8 cellular contexts compared by ENCODE assay signal in the genomic region with DNA sequence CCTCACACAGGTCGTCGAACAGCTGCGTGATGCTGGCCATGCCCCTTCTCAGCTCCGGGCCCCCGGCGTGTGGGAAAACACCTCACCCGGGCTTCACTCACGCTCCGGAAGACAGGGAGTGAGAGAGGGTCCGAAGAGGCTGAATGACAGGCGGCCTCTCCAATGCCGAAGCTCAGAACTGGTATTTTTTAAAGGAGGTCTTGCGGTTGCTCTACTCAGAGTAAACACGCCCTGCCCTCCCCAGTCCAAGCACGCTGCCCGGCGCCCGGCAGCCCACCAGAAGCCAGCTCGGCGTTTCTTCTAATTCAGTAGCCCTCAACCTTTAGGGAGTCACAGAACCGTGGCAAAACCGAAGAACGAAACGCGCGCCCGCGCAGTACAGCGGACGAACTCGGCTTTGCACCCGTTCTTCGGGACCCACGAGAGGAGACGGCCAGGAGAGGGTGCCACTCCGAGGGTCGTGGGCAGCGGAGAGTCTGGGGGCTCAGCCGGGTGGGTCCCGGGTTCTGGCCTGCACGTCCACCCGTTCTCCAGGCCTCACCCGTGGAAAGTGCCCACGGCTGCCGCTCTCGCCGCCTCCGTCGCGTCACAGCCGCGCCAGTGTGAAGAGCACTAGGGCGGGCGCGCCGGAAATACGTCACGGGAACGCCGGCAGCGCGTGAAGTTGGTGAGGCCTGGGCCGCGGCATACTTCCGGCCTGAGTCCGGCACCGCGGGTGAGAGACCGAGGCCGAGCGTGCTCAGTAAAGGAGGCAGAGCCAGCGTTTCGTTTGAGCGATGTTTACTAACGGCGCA. TPM values are rescaled to one million over a fixed set of nuclear protein-coding genes. Genes with fewer than 3 reads are reported as not detected.
DNase-seq lines count a peak whose midpoint lies in the region; ATAC-seq and TF ChIP-seq lines count a peak whose summit lies in the region.

A gene with protein sequence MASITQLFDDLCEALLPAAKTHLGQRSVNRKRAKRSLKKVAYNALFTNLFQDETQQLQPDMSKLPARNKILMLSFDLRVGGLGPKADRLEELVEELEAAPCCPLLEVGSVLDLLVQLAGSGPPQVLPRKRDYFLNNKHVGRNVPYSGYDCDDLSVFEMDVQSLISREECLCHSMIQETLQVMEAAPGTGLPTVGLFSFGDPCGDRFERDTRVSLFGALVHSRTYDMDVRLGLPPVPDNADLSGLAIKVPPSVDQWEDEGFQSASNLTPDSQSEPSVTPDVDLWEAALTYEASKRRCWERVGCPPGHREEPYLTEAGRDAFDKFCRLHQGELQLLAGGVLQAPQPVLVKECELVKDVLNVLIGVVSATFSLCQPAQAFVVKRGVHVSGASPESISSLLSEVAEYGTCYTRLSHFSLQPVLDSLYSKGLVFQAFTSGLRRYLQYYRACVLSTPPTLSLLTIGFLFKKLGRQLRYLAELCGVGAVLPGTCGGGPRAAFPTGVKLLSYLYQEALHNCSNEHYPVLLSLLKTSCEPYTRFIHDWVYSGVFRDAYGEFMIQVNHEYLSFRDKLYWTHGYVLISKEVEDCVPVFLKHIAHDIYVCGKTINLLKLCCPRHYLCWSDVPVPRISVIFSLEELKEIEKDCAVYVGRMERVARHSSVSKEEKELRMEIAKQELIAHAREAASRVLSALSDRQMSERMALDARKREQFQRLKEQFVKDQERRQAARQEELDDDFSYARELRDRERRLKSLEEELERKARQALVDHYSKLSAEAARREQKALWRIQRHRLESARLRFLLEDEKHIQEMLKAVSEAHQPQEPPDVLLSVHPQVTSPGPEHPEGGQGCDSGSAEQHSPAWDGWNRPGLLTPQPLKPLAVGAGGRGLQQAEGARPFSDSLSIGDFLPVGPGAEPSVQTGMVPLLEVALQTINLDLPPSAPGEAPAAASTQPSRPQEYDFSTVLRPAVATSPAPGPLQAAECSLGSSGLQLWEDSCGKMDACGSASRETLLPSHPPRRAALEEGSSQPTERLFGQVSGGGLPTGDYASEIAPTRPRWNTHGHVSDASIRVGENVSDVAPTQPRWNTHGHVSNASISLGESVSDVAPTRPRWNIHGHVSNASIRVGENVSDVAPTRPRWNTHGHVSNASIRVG (N-terminal part only) (minus strand): TSS at position 604 of the 794 bp plus-strand sequence. CDS start 564 bp downstream, at position 40.

- H3K4me3 ChIP-seq in heart left ventricle (peak within 1 kb of the TSS; percentile 51 to 99 (median 88)), upper lobe of left lung (peak within 1 kb of the TSS; percentile 84 to 99 (median 94))

- peaks cover 42 to 49% (median 44%) of the 10 kb centered on the region in 3 donors for H3K4me1 Mint-ChIP-seq in T-cell

- peak; percentile 48 for ATAC-seq in HG02610 (IDR thresholded peaks at IDR 0.05; ENCODE audit: unreplicated experiment)
- peak; percentile 82 to 85 (median 84) for ATAC-seq in T-cell (replicated peaks in 1 of 4)
- peak; percentile 88 to 96 (median 93) for ATAC-seq in heart left ventricle
- peak; percentile 92 to 97 for ATAC-seq in upper lobe of left lung (ENCODE audit: low FRiP score in 2 of 2)

- H3K4me3 Mint-ChIP-seq in T-cell: peak within 1 kb of the TSS; percentile 91 to 97 (median 95)

- H3K27me3 ChIP-seq in heart left ventricle (no peaks in the 10 kb centered on the region), upper lobe of left lung (no peaks in the 10 kb centered on the region)

- H3K9me3 Mint-ChIP-seq in T-cell: no peaks in the 10 kb centered on the region

- H3K36me3 ChIP-seq in heart left ventricle: peaks cover 0 to 38% (median 14%) of the 10 kb centered on the region in 9 donors
- peaks cover 3 to 39% (median 26%) of the 10 kb centered on the region in 4 donors for H3K36me3 ChIP-seq in upper lobe of left lung

- CTCF ChIA-PET in GM10248 (lab: Yijun Ruan, JAX): interaction anchor here (0.9 to 3.6 kb wide), 14 partner anchors 14 to 447 kb away, joined by 3 to 13 read pairs (median 3); no protein-coding TSS in a partner anchor
- CTCF ChIA-PET in T-cell (lab: Charles Lee): interaction anchor here (0.6 to 1.3 kb wide), 5 partner anchors 48 to 376 kb away, joined by 3 to 8 read pairs (median 4); a partner anchor contains a TSS

- intact Hi-C loops in heart left ventricle (cut with DNase I) (loop anchor here in 6 of 10 donors (2.0 to 10.0 kb wide), 5 partner anchors 98 to 370 kb away; a partner anchor contains a TSS), posterior vena cava (cut with DNase I) (loop anchor here in 1 of 2 donors (5.0 to 10.0 kb wide), 2 partner anchors 230 to 282 kb away; a partner anchor contains a TSS)

- peak in 1 of 4 donors; percentile 81 for TF ChIP-seq EP300 in upper lobe of left lung (IDR thresholded peaks at IDR 0.05)

- H3K27ac ChIP-seq in adipose tissue (ENCODE audit: low read depth, low read length) (peak within 1 kb of the TSS; percentile 91), heart left ventricle (peak within 1 kb of the TSS; percentile 72 to 96 (median 88)), upper lobe of left lung (peak within 1 kb of the TSS; percentile 91 to 97 (median 95))

- H3K9me3 ChIP-seq in heart left ventricle: no peaks in the 10 kb centered on the region
- no peaks in the 10 kb centered on the region for H3K9me3 ChIP-seq in upper lobe of left lung

- no peaks in the 10 kb centered on the region for H3K27me3 Mint-ChIP-seq in T-cell

- TF ChIP-seq POLR2A in heart left ventricle (IDR thresholded peaks at IDR 0.05) (peak in 1 of 2 donors; percentile 81), upper lobe of left lung (IDR thresholded peaks at IDR 0.05) (peak in 3 of 4 donors; percentile 66 to 91 (median 82))

- DNase-seq in GM10248 (ENCODE audit: extremely low spot score) (peak; percentile 94), NCI-H1105 (lab: John Stamatoyannopoulos, UW) (peak; percentile 84), T-cell (peak; percentile 79 to 95 (median 89)), heart left ventricle (peak; percentile 96 to 98 (median 96)), posterior vena cava (ENCODE audit: low spot score) (peak; percentile 99), upper lobe of left lung (peak; percentile 96 to 99)

- POLR2A ChIA-PET in GM10248 (lab: Yijun Ruan, JAX): interaction anchor here (0.7 kb wide), 1 partner anchor 9 kb away, joined by 3 read pairs; no protein-coding TSS in a partner anchor
- POLR2A ChIA-PET in T-cell (lab: Charles Lee): interaction anchor here in 1 of 2 donors (0.5 kb wide), 2 partner anchors 110 to 283 kb away, joined by 3 to 4 read pairs; no protein-coding TSS in a partner anchor

- H3K27ac Mint-ChIP-seq in T-cell: peak within 1 kb of the TSS; percentile 99 to 100

- peaks cover 19% of the 10 kb centered on the region for H3K36me3 Mint-ChIP-seq in T-cell

- H3K4me1 ChIP-seq in heart left ventricle (peaks cover 13 to 62% (median 44%) of the 10 kb centered on the region in 12 donors), upper lobe of left lung (peaks cover 43 to 77% (median 52%) of the 10 kb centered on the region in 4 donors)

- TF ChIP-seq CTCF in GM10248 (IDR thresholded peaks at IDR 0.05; ENCODE audit: control extremely low read depth, extremely low read depth, low read depth, missing control alignments) (no peak), heart left ventricle (IDR thresholded peaks at IDR 0.05) (peak in 7 of 12 donors; percentile 6 to 39 (median 24)), upper lobe of left lung (IDR thresholded peaks at IDR 0.05) (peak in 4 of 6 experiments; percentile 45 to 68 (median 50))

- WGBS in adipose tissue, 3 donors: 0% methylated on average over 76 of the region's 76 CpGs
- WGBS in heart left ventricle, 4 donors: 0 to 1% (median 1%) methylated on average over 19 to 76 of the region's 76 CpGs
- WGBS in upper lobe of left lung, 2 donors: 0% methylated on average over 6 to 74 of the region's 76 CpGs

RNA-seq across cellular contexts. Expression of the gene that starts here (rescaled TPM):
- total RNA-seq in T-cell (100 to 1,000 TPM; 129 to 144 (median 132) TPM), heart left ventricle (10 to 100 TPM; 14.1 to 28.8 (median 18.1) TPM), posterior vena cava (10 to 100 TPM; 20.6 to 23.4 TPM), upper lobe of left lung (100 to 1,000 TPM in 2 of 6 donors, 10 to 100 TPM in 4; 43.2 to 216 (median 52.4) TPM)
- polyA plus RNA-seq in adipose tissue (10 to 100 TPM; 30.9 to 33.9 (median 32.4) TPM), heart left ventricle (10 to 100 TPM; 11.6 to 17.7 TPM)

Comparison
In these comparisons a context has a peak if more than half of its experiments do, and no peak if none do; other contexts are left out.
1. Peak in every context shown above with its lines: DNase-seq, ATAC-seq, H3K4me3 ChIP-seq and H3K27ac ChIP-seq.